13 cellular contexts compared by ENCODE assay signal in genomic region chr11:8757047-8757446, GRCh38.
DNase-seq lines count a peak whose midpoint lies in the region; ATAC-seq and TF ChIP-seq lines count a peak whose summit lies in the region.
"Had no signal": no experiment of that assay in that cellular context is flagged by ENCODE, and none has a peak within 500 bp of the region (broad histone marks: within the 10 kb centered on the region; RNA-seq: fewer than 3 reads in every experiment).

No MANE protein-coding gene starts in this region.

- no peak overlapping the region; the same call in 1 of the 2 replicates for H3K18ac ChIP-seq in IMR-90 (ENCODE audit: low read depth, low read length)

- H3K4ac ChIP-seq in IMR-90 (ENCODE audit: low read depth, low read length): peak overlapping the region; percentile 1; the same call in 1 of the 2 replicates

- no peak overlapping the region for H2BK15ac ChIP-seq in IMR-90 (ENCODE audit: low read depth, low read length)

- intact Hi-C loops in IMR-90 (cut with micrococcal nuclease): no loop called here
- intact Hi-C loops in esophagus muscularis mucosa (cut with DNase I): no loop called here
- intact Hi-C loops in naive thymus-derived CD4-positive, alpha-beta T cell (cut with micrococcal nuclease): no loop called here

- H3K9me1 ChIP-seq in IMR-90 (ENCODE audit: insufficient read depth, low read length): peaks cover 40% of the 10 kb centered on the region

- peaks cover 0 to 2% (median 0%) of the 10 kb centered on the region in 11 donors for H3K9me3 Mint-ChIP-seq in naive thymus-derived CD4-positive, alpha-beta T cell
- H3K9me3 Mint-ChIP-seq: CD4-positive, alpha-beta T cell; naive thymus-derived CD8-positive, alpha-beta T cell had no signal

- dilution Hi-C loops in IMR-90 (cut with HindIII; ENCODE audit: low sequenced_read_pairs, unreplicated experiment): no loop called here

- 0 out of 2 replicates have a peak overlapping the region, but pooled peaks have one; percentile 56 for H3K14ac ChIP-seq in IMR-90 (replicated peaks; ENCODE audit: low read depth, low read length)

- no peak for TF ChIP-seq EP300 in esophagus muscularis mucosa (IDR thresholded peaks at IDR 0.05)
- TF ChIP-seq EP300 in tibial nerve (IDR thresholded peaks at IDR 0.05): no peak

- in situ Hi-C loops in IMR-90 (cut with MboI; ENCODE audit: low sequenced_read_pairs): no loop called here

- peaks cover 60% of the 10 kb centered on the region; the same call in 1 of the 2 replicates for H4K20me1 ChIP-seq in IMR-90 (ENCODE audit: insufficient read depth, low read length)

- TF ChIP-seq CTCF in IMR-90 (conservative IDR thresholded peaks at IDR 0.05; ENCODE audit: low read depth, low read length): no peak
- no peak for TF ChIP-seq CTCF in esophagus muscularis mucosa (IDR thresholded peaks at IDR 0.05)
- no peak for TF ChIP-seq CTCF in tibial nerve (IDR thresholded peaks at IDR 0.05)

- no CpG with 5 or more reads among the region's 2 CpGs for WGBS in IMR-90 (ENCODE audit: extremely low coverage in 2 of 2, insufficient read length in 1 of 2), 2 experiments
- WGBS in esophagus muscularis mucosa: 42% methylated on average over 2 of the region's 2 CpGs
- 72 to 82% methylated on average over 2 of the region's 2 CpGs for WGBS in tibial nerve, 2 donors

- no peaks in the 10 kb centered on the region for H3K36me3 Mint-ChIP-seq in naive thymus-derived CD4-positive, alpha-beta T cell
- H3K36me3 Mint-ChIP-seq: naive thymus-derived CD8-positive, alpha-beta T cell had no signal

- TF ChIP-seq POLR2A in IMR-90 (IDR thresholded peaks at IDR 0.05; ENCODE audit: low read depth, low read length): no peak
- no peak for TF ChIP-seq POLR2A in esophagus muscularis mucosa (IDR thresholded peaks at IDR 0.05; ENCODE audit: low read depth)
- no peak for TF ChIP-seq POLR2A in tibial nerve (IDR thresholded peaks at IDR 0.05)

- peaks cover 0 to 7% (median under 1%) of the 10 kb centered on the region in 5 donors for H3K27me3 Mint-ChIP-seq in naive thymus-derived CD4-positive, alpha-beta T cell

- no peak overlapping the region for H4K91ac ChIP-seq in IMR-90 (ENCODE audit: insufficient read depth, low read depth, low read length)

- no peak overlapping the region for H3K56ac ChIP-seq in IMR-90 (ENCODE audit: extremely low read depth, insufficient read depth, low read length)

- DNase-seq in IMR-90 (peak; percentile 57), esophagus muscularis mucosa (ENCODE audit: extremely low spot score) (no peak), tibial nerve (ENCODE audit: low spot score in 2 of 2) (no peak), NCI-H2227 treated with DMSO at 0.1 percent for 48 hours (lab: John Stamatoyannopoulos, UW) (no peak), NCI-H1436 treated with DMSO at 0.1 percent for 48 hours (lab: John Stamatoyannopoulos, UW) (no peak)
- no peak for DNase-seq in naive thymus-derived CD4-positive, alpha-beta T cell
- no peak for DNase-seq in activated CD8-positive, alpha-beta memory T cell treated with anti-CD3 and anti-CD28 coated beads, Interleukin-2, amount 50 U/mL, for 48 hours
- DNase-seq: CD4-positive, alpha-beta T cell; naive thymus-derived CD8-positive, alpha-beta T cell; NCI-H1048; NCI-H748 treated with DMSO at 0.1 percent for 48 hours; SIG-M5 had no signal

- no peak overlapping the region for H3K4me3 ChIP-seq in IMR-90 (ENCODE audit: insufficient read depth, low read depth, low read length)
- H3K4me3 ChIP-seq in esophagus muscularis mucosa: no peak overlapping the region
- no peak overlapping the region for H3K4me3 ChIP-seq in mucosa of rectum (ENCODE audit: low read length in 2 of 2)
- H3K4me3 ChIP-seq in tibial nerve: no peak overlapping the region
- H3K4me3 ChIP-seq in naive thymus-derived CD4-positive, alpha-beta T cell (ENCODE audit: low read length): no peak overlapping the region

- H2AFZ ChIP-seq in IMR-90 (replicated peaks; ENCODE audit: low read length, poor library complexity): no peak overlapping the region

- peak overlapping the region; percentile 79 for H2BK5ac ChIP-seq in IMR-90 (ENCODE audit: low read depth, low read length, poor library complexity, severe bottlenecking)

- POLR2A ChIA-PET in IMR-90 (lab: Charles Lee; ENCODE audit: unreplicated experiment): no interaction called here
- POLR2A ChIA-PET in naive thymus-derived CD4-positive, alpha-beta T cell (lab: Charles Lee): no interaction called here

- H3K36me3 ChIP-seq in IMR-90 (ENCODE audit: control insufficient read depth, insufficient read depth, low read length) (peaks cover 9% of the 10 kb centered on the region), esophagus muscularis mucosa (no peaks in the 10 kb centered on the region), mucosa of rectum (ENCODE audit: control insufficient read depth in 2 of 2, insufficient read depth in 2 of 2, low read length in 2 of 2) (no peaks in the 10 kb centered on the region), tibial nerve (peaks cover 0 to 5% (median 0%) of the 10 kb centered on the region in 3 donors)
- H3K36me3 ChIP-seq in naive thymus-derived CD4-positive, alpha-beta T cell (ENCODE audit: control insufficient read depth in 2 of 3, insufficient read depth in 3 of 3, low read length in 3 of 3): no peaks in the 10 kb centered on the region

- H4K8ac ChIP-seq in IMR-90 (ENCODE audit: low read depth in 2 of 2, low read length in 2 of 2): peak overlapping the region in 1 of 2 experiments; percentile 4; a peak in 1 of 4 replicates

- H3K27me3 ChIP-seq in IMR-90 (ENCODE audit: control insufficient read depth, insufficient read depth, low read length) (no peaks in the 10 kb centered on the region), esophagus muscularis mucosa (no peaks in the 10 kb centered on the region), mucosa of rectum (ENCODE audit: control insufficient read depth in 2 of 2, insufficient read depth in 2 of 2, low read length in 2 of 2) (no peaks in the 10 kb centered on the region), tibial nerve (no peaks in the 10 kb centered on the region)
- no peaks in the 10 kb centered on the region for H3K27me3 ChIP-seq in naive thymus-derived CD4-positive, alpha-beta T cell (ENCODE audit: control insufficient read depth in 2 of 2, insufficient read depth in 2 of 2, low read length in 2 of 2)

- peak overlapping the region; percentile 78; the same call in 1 of the 2 replicates for H3K23ac ChIP-seq in IMR-90 (ENCODE audit: low read depth, low read length)

- H3K9me3 ChIP-seq in IMR-90 (ENCODE audit: control insufficient read depth, insufficient read depth, low read length) (no peaks in the 10 kb centered on the region), esophagus muscularis mucosa (peaks cover 0 to 5% (median 2%) of the 10 kb centered on the region in 4 donors), mucosa of rectum (ENCODE audit: control insufficient read depth in 2 of 2, low read length in 2 of 2) (no peaks in the 10 kb centered on the region), tibial nerve (peaks cover 0 to 14% (median 0%) of the 10 kb centered on the region in 4 donors)
- no peaks in the 10 kb centered on the region for H3K9me3 ChIP-seq in naive thymus-derived CD4-positive, alpha-beta T cell (ENCODE audit: control insufficient read depth in 2 of 3, low read length in 3 of 3)

- H4K5ac ChIP-seq in IMR-90 (ENCODE audit: low read depth, low read length): no peak overlapping the region

- no peak overlapping the region for H3K4me3 Mint-ChIP-seq in naive thymus-derived CD4-positive, alpha-beta T cell
- H3K4me3 Mint-ChIP-seq: CD4-positive, alpha-beta T cell; naive thymus-derived CD8-positive, alpha-beta T cell had no signal

- H3K27ac Mint-ChIP-seq in naive thymus-derived CD4-positive, alpha-beta T cell: no peak overlapping the region
- H3K27ac Mint-ChIP-seq: CD4-positive, alpha-beta T cell; naive thymus-derived CD8-positive, alpha-beta T cell had no signal

- H3K9ac ChIP-seq in IMR-90 (ENCODE audit: low read depth, low read length) (no peak overlapping the region), mucosa of rectum (ENCODE audit: low read depth in 1 of 2, low read length in 2 of 2) (peak overlapping the region in 1 of 2 donors; percentile 12)

- peaks cover 42% of the 10 kb centered on the region for H3K4me1 ChIP-seq in IMR-90 (ENCODE audit: control insufficient read depth, insufficient read depth, low read length)
- H3K4me1 ChIP-seq in esophagus muscularis mucosa: peaks cover 65 to 76% (median 67%) of the 10 kb centered on the region in 4 donors
- H3K4me1 ChIP-seq in mucosa of rectum (ENCODE audit: control insufficient read depth in 2 of 2, insufficient read depth in 2 of 2, low read length in 2 of 2): peaks cover 9 to 23% of the 10 kb centered on the region in 2 donors
- peaks cover 3 to 49% (median 33%) of the 10 kb centered on the region in 4 donors for H3K4me1 ChIP-seq in tibial nerve
- no peaks in the 10 kb centered on the region for H3K4me1 ChIP-seq in naive thymus-derived CD4-positive, alpha-beta T cell (ENCODE audit: control insufficient read depth in 2 of 2, insufficient read depth in 2 of 2, low read length in 2 of 2)

- peak; percentile 50; the same call in 1 of the 2 replicates for ATAC-seq in IMR-90 (ENCODE audit: low read depth)
- ATAC-seq in naive thymus-derived CD4-positive, alpha-beta T cell: no peak
- ATAC-seq: naive thymus-derived CD8-positive, alpha-beta T cell had no signal

- peaks cover 42 to 82% of the 10 kb centered on the region in 2 experiments for H3K79me1 ChIP-seq in IMR-90 (ENCODE audit: low read depth in 1 of 2, low read length in 2 of 2)

- no TSS peak for BruUV-seq in IMR-90 (replicated peaks; lab: Mats Ljungman, UMichigan)

- H2AK9ac ChIP-seq in IMR-90 (replicated peaks; ENCODE audit: low read depth, low read length, poor library complexity): no peak overlapping the region

- no peak overlapping the region for H2BK20ac ChIP-seq in IMR-90 (ENCODE audit: low read depth, low read length)

- H3K4me2 ChIP-seq in IMR-90 (ENCODE audit: low read depth, low read length): no peak overlapping the region

- CTCF ChIA-PET in IMR-90 (lab: Yijun Ruan, JAX): interaction anchor here (0.9 kb wide), 1 partner anchor 203 kb away, joined by 3 read pairs; no protein-coding TSS in a partner anchor
- CTCF ChIA-PET in naive thymus-derived CD4-positive, alpha-beta T cell (lab: Charles Lee): no interaction called here

- no peak for TF ChIP-seq RAD21 in IMR-90 (IDR thresholded peaks at IDR 0.05; ENCODE audit: low read length)

- H2BK120ac ChIP-seq in IMR-90 (ENCODE audit: low read depth, low read length): no peak overlapping the region

- no peaks in the 10 kb centered on the region for H3K4me1 Mint-ChIP-seq in naive thymus-derived CD4-positive, alpha-beta T cell
- H3K4me1 Mint-ChIP-seq: naive thymus-derived CD8-positive, alpha-beta T cell had no signal

- H3K27ac ChIP-seq in IMR-90 (ENCODE audit: insufficient read depth, low read length) (no peak overlapping the region), esophagus muscularis mucosa (replicated peaks in 1 of 4) (peak overlapping the region; percentile 85 to 88 (median 86)), mucosa of rectum (ENCODE audit: low read depth in 2 of 2, low read length in 2 of 2) (peak overlapping the region; percentile 32 to 34), tibial nerve (peak overlapping the region in 3 of 4 donors; percentile 13 to 83 (median 28))
- H3K27ac ChIP-seq in naive thymus-derived CD4-positive, alpha-beta T cell (ENCODE audit: low read depth, low read length): no peak overlapping the region

- peak overlapping the region; percentile 56; the same call in 1 of the 2 replicates for H2AK5ac ChIP-seq in IMR-90 (ENCODE audit: low read depth, low read length)

TF ChIP-seq in IMR-90, 13 proteins besides CTCF, POLR2A, EP300 and RAD21 (continues in another document):
- no peak for TF ChIP-seq NFE2L2 (IDR thresholded peaks at IDR 0.05; ENCODE audit: low read depth, low read length)

Comparison
In these comparisons a context has a peak if more than half of its experiments do, and no peak if none do; other contexts are left out.
1. H3K27ac ChIP-seq: peak in esophagus muscularis mucosa (4 of 4), mucosa of rectum (2 of 2) and tibial nerve (3 of 4); none in IMR-90 (single experiment) and naive thymus-derived CD4-positive, alpha-beta T cell (single experiment).